18 cellular contexts compared by ENCODE assay signal in the genomic region with DNA sequence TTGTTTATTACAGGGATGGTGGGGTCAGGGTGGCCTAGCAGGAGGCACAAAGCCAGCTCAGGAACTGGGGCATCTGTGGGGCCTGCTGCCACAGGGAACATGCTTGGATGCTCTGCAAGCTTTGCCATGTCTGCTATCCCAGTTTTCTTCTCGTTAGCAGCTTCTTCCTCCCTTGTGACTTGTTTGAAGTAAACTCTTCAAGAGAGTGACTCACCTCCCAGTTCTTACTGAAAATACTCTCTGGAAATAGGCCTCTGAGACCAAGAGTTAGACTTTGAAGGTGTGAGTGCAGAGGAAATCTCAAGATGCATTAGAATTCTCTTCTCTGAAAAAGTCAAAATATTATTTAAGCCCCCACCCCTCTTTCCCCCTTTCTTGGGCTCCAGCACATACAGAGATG. TPM values are rescaled to one million over a fixed set of nuclear protein-coding genes. Genes with fewer than 3 reads are reported as not detected.
DNase-seq lines count a peak whose midpoint lies in the region; TF ChIP-seq lines count a peak whose summit lies in the region.
"Had no signal": no experiment of that assay in that cellular context is flagged by ENCODE, and none has a peak within 500 bp of the region (broad histone marks: within the 10 kb centered on the region; RNA-seq: fewer than 3 reads in every experiment).

No MANE protein-coding gene starts in this region.

- peaks cover 34% of the 10 kb centered on the region for H3K36me3 Mint-ChIP-seq in brain

- no peaks in the 10 kb centered on the region for H3K9me3 ChIP-seq in GM23248 (ENCODE audit: low read depth)
- no peaks in the 10 kb centered on the region for H3K9me3 ChIP-seq in smooth muscle cell (replicated peaks; ENCODE audit: low read depth)
- H3K9me3 ChIP-seq: adrenal gland had no signal

- no peaks in the 10 kb centered on the region for H3K9me2 ChIP-seq in GM23248 (ENCODE audit: insufficient read depth)

- H2AFZ ChIP-seq in GM23248 (peak overlapping the region; percentile 63), smooth muscle cell (ENCODE audit: low read depth) (no peak overlapping the region)

- in situ Hi-C loops in GM23248 (cut with MboI) = no loop called here

- H3K4me1 Mint-ChIP-seq in brain = peaks cover 3% of the 10 kb centered on the region

- peak overlapping the region; percentile 71 for H3K27ac ChIP-seq in GM23248
- peak overlapping the region; percentile 65 for H3K27ac ChIP-seq in smooth muscle cell (ENCODE audit: low read depth)
- H3K27ac ChIP-seq: adrenal gland, SK-N-MC had no signal

- peak overlapping the region; percentile 31; the same call in 1 of the 2 replicates for H3K9ac ChIP-seq in GM23248
- no peak overlapping the region for H3K9ac ChIP-seq in smooth muscle cell (ENCODE audit: low read depth)

- WGBS in GM23248 (ENCODE audit: low coverage in 1 of 2, low lambda C conversion rate in 2 of 2, missing lambda C conversion rate in 2 of 2), 2 experiments = 0 to 14% methylated on average over 1 of the region's 1 CpG
- WGBS in smooth muscle cell (ENCODE audit: low lambda C conversion rate) = 5% methylated on average over 1 of the region's 1 CpG

- H3K36me3 ChIP-seq in GM23248 (ENCODE audit: low read depth) (peaks cover 19% of the 10 kb centered on the region), smooth muscle cell (ENCODE audit: low read depth) (peaks cover 7% of the 10 kb centered on the region)

- peaks cover 3% of the 10 kb centered on the region for H3K27me3 Mint-ChIP-seq in brain
- H3K27me3 Mint-ChIP-seq: CD4-positive, alpha-beta T cell had no signal

- no peaks in the 10 kb centered on the region for H4K20me1 ChIP-seq in GM23248 (ENCODE audit: insufficient read depth)
- H4K20me1 ChIP-seq in smooth muscle cell (ENCODE audit: low read depth) = no peaks in the 10 kb centered on the region

- H3K4me1 ChIP-seq in GM23248 (ENCODE audit: insufficient read depth) (peaks cover 10% of the 10 kb centered on the region; the same call in 1 of the 2 replicates), smooth muscle cell (ENCODE audit: low read depth) (no peaks in the 10 kb centered on the region)
- H3K4me1 ChIP-seq: adrenal gland had no signal

- H3K79me2 ChIP-seq in GM23248 (ENCODE audit: insufficient read depth) (no peaks in the 10 kb centered on the region), smooth muscle cell (ENCODE audit: low read depth) (no peaks in the 10 kb centered on the region)

- H3K27me3 ChIP-seq in GM23248 (replicated peaks; ENCODE audit: insufficient read depth) (no peaks in the 10 kb centered on the region), smooth muscle cell (ENCODE audit: low read depth) (no peaks in the 10 kb centered on the region)
- H3K27me3 ChIP-seq: adrenal gland had no signal

- H3K9me3 Mint-ChIP-seq in brain = peaks cover 0 to 3% (median 0%) of the 10 kb centered on the region in 5 experiments
- H3K9me3 Mint-ChIP-seq: activated T-cell treated with anti-CD3 and anti-CD28 coated beads, Interleukin-2, amount 50 U/mL, for 72 hours; CD4-positive, alpha-beta T cell had no signal

- no peak overlapping the region for H3K4me3 ChIP-seq in GM23248
- no peak overlapping the region for H3K4me3 ChIP-seq in fibroblast of the aortic adventitia (ENCODE audit: low read depth, low read length)
- H3K4me3 ChIP-seq in smooth muscle cell = no peak overlapping the region
- H3K4me3 ChIP-seq: adrenal gland, K562, SK-N-MC, skin epidermis had no signal

- H3K27ac Mint-ChIP-seq in brain = peak overlapping the region in 3 of 5 experiments; percentile 28 to 69 (median 36)
- H3K27ac Mint-ChIP-seq: activated T-cell treated with anti-CD3 and anti-CD28 coated beads, Interleukin-2, amount 50 U/mL, for 72 hours; CD4-positive, alpha-beta T cell had no signal

- no peak for TF ChIP-seq CTCF in brain (conservative IDR thresholded peaks at IDR 0.05)
- no peak for TF ChIP-seq CTCF in fibroblast of the aortic adventitia (IDR thresholded peaks at IDR 0.05; ENCODE audit: insufficient read depth, low read length)
- no peak for TF ChIP-seq CTCF in smooth muscle cell (IDR thresholded peaks at IDR 0.05; ENCODE audit: borderline replicate concordance, insufficient read depth, poor library complexity, severe bottlenecking)

- DNase-seq in GM23248 (peak; percentile 78), fibroblast of the aortic adventitia (ENCODE audit: low read depth) (peak; percentile 50), smooth muscle cell (lab: John Stamatoyannopoulos, UW; ENCODE audit: unreplicated experiment) (no peak), KG1 (lab: John Stamatoyannopoulos, UW) (no peak), amniotic stem cell (lab: John Stamatoyannopoulos, UW) (no peak)
- DNase-seq in stimulated activated CD4-positive, alpha-beta T cell treated with anti-CD3 and anti-CD28 coated beads, Interleukin-12 subunit alpha, Interleukin-12 subunit beta, amount 100 ng/mL, for 4 hours = no peak
- DNase-seq: activated CD4-positive, alpha-beta T cell treated with anti-CD3 and anti-CD28 coated beads, Interleukin-2, amount 50 U/mL, for 48 hours; activated T-cell treated with anti-CD3 and anti-CD28 coated beads, Interleukin-2, amount 50 U/mL, for 72 hours; adrenal gland; CD4-positive, alpha-beta T cell; midbrain; NCI-H345; occipital lobe; stimulated activated naive CD8-positive, alpha-beta T cell treated with anti-CD3 and anti-CD28 coated beads, Interleukin-15, Interleukin-2, amounts not matched to agents 100 U/mL and 50 U/mL, for 24 hours had no signal

- H3K4me2 ChIP-seq in GM23248 (ENCODE audit: unreplicated experiment) = no peak overlapping the region
- no peak overlapping the region for H3K4me2 ChIP-seq in smooth muscle cell

- H3K4me3 Mint-ChIP-seq in brain = no peak overlapping the region
- H3K4me3 Mint-ChIP-seq: activated T-cell treated with anti-CD3 and anti-CD28 coated beads, Interleukin-2, amount 50 U/mL, for 72 hours; CD4-positive, alpha-beta T cell had no signal

- H3F3A ChIP-seq in GM23248 (ENCODE audit: insufficient read depth) = peaks cover 39% of the 10 kb centered on the region
- peaks cover 13% of the 10 kb centered on the region for H3F3A ChIP-seq in smooth muscle cell (ENCODE audit: low read depth)

RNA-seq across cellular contexts. Expression of a gene that starts 15.2 kb away (rescaled TPM):
- 26.7 and 30.4 TPM in 2 replicates for total RNA-seq in GM23248 (2014; rRNA removed; shearing (Covaris generic))
- 70.3 and 76.6 TPM in 2 replicates for polyA plus RNA-seq in GM23248 (2016; fragmentation: Nextera tagmentation; extraction: Ambion mirVana)
- 38.2 TPM for polyA plus RNA-seq in brain (ENCODE audit: insufficient read depth, low read depth, low replicate concordance)
- 48.4 and 61.7 TPM in 2 replicates for total RNA-seq in fibroblast of the aortic adventitia (ENCODE audit: low replicate concordance)
- 64.1 and 80.7 TPM in 2 replicates for total RNA-seq in smooth muscle cell
- 70.0 and 70.2 TPM in 2 replicates for polyA plus RNA-seq in smooth muscle cell

RNA-seq across cellular contexts. Expression of a gene that starts 15.4 kb away (rescaled TPM):
- 0.43 and 1.4 TPM in 2 replicates for total RNA-seq in GM23248 (2014; rRNA removed; shearing (Covaris generic))
- 0.45 and 0.71 TPM in 2 replicates for polyA plus RNA-seq in GM23248 (2016; fragmentation: Nextera tagmentation; extraction: Ambion mirVana)
- 1.1 TPM for polyA plus RNA-seq in brain (ENCODE audit: insufficient read depth, low read depth, low replicate concordance)
- total RNA-seq in fibroblast of the aortic adventitia (ENCODE audit: low replicate concordance) = 0.08 and 1.1 TPM in 2 replicates
- 0.63 and 0.94 TPM in 2 replicates for total RNA-seq in smooth muscle cell
- 0.54 and 1.4 TPM in 2 replicates for polyA plus RNA-seq in smooth muscle cell

Comparison
In these comparisons a context has a peak if more than half of its experiments do, and no peak if none do; other contexts are left out.
1. DNase-seq: peak in GM23248 (single experiment) and fibroblast of the aortic adventitia (single experiment); none in smooth muscle cell (single experiment), KG1 (single experiment), amniotic stem cell (single experiment) and stimulated activated CD4-positive, alpha-beta T cell treated with anti-CD3 and anti-CD28 coated beads, Interleukin-12 subunit alpha, Interleukin-12 subunit beta, amount 100 ng/mL, for 4 hours (single experiment).